In the genomic region with DNA sequence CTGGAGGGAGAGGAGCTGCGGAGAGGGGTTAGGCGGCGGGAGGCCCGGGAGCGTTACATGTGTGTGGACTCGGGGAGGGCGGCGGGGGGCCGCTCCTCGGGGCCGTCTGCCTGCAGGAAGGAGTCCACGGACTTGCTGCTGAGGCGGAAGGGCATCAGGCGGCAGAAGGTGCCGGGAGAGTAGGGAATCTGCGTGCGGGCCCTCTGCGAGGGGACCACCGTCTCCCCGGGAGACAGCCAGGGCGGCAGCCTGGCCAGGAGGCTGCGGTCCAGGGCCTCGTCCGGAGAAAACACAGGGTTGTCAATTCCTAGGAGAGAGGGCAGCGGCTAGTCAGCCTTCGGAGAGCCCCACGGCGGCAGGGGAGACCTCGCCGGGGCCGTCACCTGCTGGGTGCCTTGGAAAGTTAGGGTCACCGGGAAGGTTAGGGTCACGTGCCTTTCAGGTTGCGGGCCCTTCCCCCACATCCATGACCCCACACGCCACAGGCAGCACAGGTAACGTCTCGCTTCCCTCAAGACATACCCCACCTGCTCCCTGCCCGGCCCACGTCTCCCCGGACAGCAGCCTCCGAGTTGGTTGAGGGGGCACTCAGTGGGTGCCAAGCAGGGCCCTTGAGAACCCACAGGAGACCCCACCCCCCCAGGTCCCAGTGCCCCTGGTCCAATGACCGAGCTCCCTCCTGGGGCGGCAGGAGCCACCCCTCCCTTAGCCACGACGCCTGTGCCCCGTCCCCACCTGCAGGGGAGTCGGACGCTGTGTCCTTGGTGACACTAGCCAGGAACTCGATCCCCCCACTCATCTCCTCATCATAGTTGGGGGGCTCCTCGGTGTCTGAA, we compare ENCODE assay signal across 9 cellular contexts. TPM values are rescaled to one million over a fixed set of nuclear protein-coding genes. Genes with fewer than 3 reads are reported as not detected.
DNase-seq lines count a peak whose midpoint lies in the region; ATAC-seq lines count a peak whose summit lies in the region.
"Had no signal": no experiment of that assay in that cellular context is flagged by ENCODE, and none has a peak within 500 bp of the region (broad histone marks: within the 10 kb centered on the region; RNA-seq: fewer than 3 reads in every experiment).

No MANE protein-coding gene starts in this region.

- DNase-seq in activated naive CD4-positive, alpha-beta T cell treated with Interleukin-2 at 50 U/mL for 16 hours, result peak; percentile 12
- no peak for DNase-seq in activated naive CD4-positive, alpha-beta T cell treated with anti-CD3 and anti-CD28 coated beads, Interleukin-2, amount 50 U/mL, for 72 hours (ENCODE audit: low spot score in 2 of 2)
- DNase-seq in HUDEP-2 (lab: John Stamatoyannopoulos, UW; ENCODE audit: unreplicated experiment in 76 of 76) (no peak), A172 (ENCODE audit: low spot score) (no peak), Ammon's horn (ENCODE audit: low spot score) (no peak)
- DNase-seq: MM.1S had no signal

- no peaks in the 10 kb centered on the region for H3K4me1 ChIP-seq in iPS-20b (ENCODE audit: insufficient read depth, low read length)
- peaks cover 7% of the 10 kb centered on the region for H3K4me1 ChIP-seq in thymus (ENCODE audit: control insufficient read depth, insufficient read depth, low read length)

- H3K27me3 Mint-ChIP-seq in activated naive CD8-positive, alpha-beta T cell, result peaks cover 3% of the 10 kb centered on the region

- ATAC-seq in activated naive CD4-positive, alpha-beta T cell treated with anti-CD3 and anti-CD28 coated beads, Interleukin-2, amount 50 U/mL, for 72 hours, result no peak

- H3K36me3 Mint-ChIP-seq in activated naive CD4-positive, alpha-beta T cell treated with anti-CD3 and anti-CD28 coated beads, Interleukin-2, amount 50 U/mL, for 72 hours, result peaks cover 13 to 17% of the 10 kb centered on the region in 2 donors
- H3K36me3 Mint-ChIP-seq in activated naive CD8-positive, alpha-beta T cell, result peaks cover 7% of the 10 kb centered on the region

- H3K27ac Mint-ChIP-seq in activated naive CD4-positive, alpha-beta T cell treated with anti-CD3 and anti-CD28 coated beads, Interleukin-2, amount 50 U/mL, for 72 hours, result no peak overlapping the region
- no peak overlapping the region for H3K27ac Mint-ChIP-seq in activated naive CD8-positive, alpha-beta T cell

- no peaks in the 10 kb centered on the region for H3K36me3 ChIP-seq in iPS-20b (ENCODE audit: insufficient read depth, low read depth, low read length)
- peaks cover 9% of the 10 kb centered on the region for H3K36me3 ChIP-seq in thymus (ENCODE audit: control insufficient read depth, insufficient read depth)

- H3K9me3 ChIP-seq in iPS-20b (ENCODE audit: insufficient read depth, low read depth, low read length) (no peaks in the 10 kb centered on the region), thymus (ENCODE audit: control insufficient read depth) (no peaks in the 10 kb centered on the region)

- H3K4me1 Mint-ChIP-seq in activated naive CD8-positive, alpha-beta T cell (ENCODE audit: low read depth), result peaks cover 20% of the 10 kb centered on the region

- peak overlapping the region; percentile 77 for H3K4me3 Mint-ChIP-seq in activated naive CD8-positive, alpha-beta T cell

- peaks cover 46% of the 10 kb centered on the region for H3K27me3 ChIP-seq in iPS-20b (ENCODE audit: insufficient read depth, low read length)
- H3K27me3 ChIP-seq in thymus (ENCODE audit: control insufficient read depth, insufficient read depth), result peaks cover 24% of the 10 kb centered on the region

- no peak overlapping the region for H3K9ac ChIP-seq in iPS-20b (ENCODE audit: low read depth, low read length)

- 30% methylated on average over 50 of the region's 50 CpGs for WGBS in thymus

- H3K27ac ChIP-seq in iPS-20b (ENCODE audit: low read length) (no peak overlapping the region), thymus (ENCODE audit: low read depth) (no peak overlapping the region)

- no peaks in the 10 kb centered on the region for H3K9me3 Mint-ChIP-seq in activated naive CD4-positive, alpha-beta T cell treated with anti-CD3 and anti-CD28 coated beads, Interleukin-2, amount 50 U/mL, for 72 hours
- H3K9me3 Mint-ChIP-seq in activated naive CD8-positive, alpha-beta T cell (ENCODE audit: low read depth), result no peaks in the 10 kb centered on the region

- H3K4me3 ChIP-seq in iPS-20b (ENCODE audit: low read length) (peak overlapping the region; percentile 56; the same call in 1 of the 2 replicates), thymus (ENCODE audit: low read length) (peak overlapping the region; percentile 17)

RNA-seq across cellular contexts. Expression of a gene that starts 32.1 kb away (rescaled TPM):
- total RNA-seq in activated naive CD4-positive, alpha-beta T cell treated with anti-CD3 and anti-CD28 coated beads, Interleukin-2, amount 50 U/mL, for 72 hours, result 100 to 1,000 TPM in 1 of 2 donors, 10 to 100 TPM in 1; 83.8 to 101 TPM
- polyA plus RNA-seq in thymus, result 60.0 TPM
- total RNA-seq in A172 (2014; rRNA removed; shearing (Covaris generic)), result 33.3 and 34.7 TPM in 2 replicates

RNA-seq across cellular contexts. Expression of a gene that starts 49.2 kb away (rescaled TPM):
- 1 to 10 TPM; 1.6 to 2.0 TPM for total RNA-seq in activated naive CD4-positive, alpha-beta T cell treated with anti-CD3 and anti-CD28 coated beads, Interleukin-2, amount 50 U/mL, for 72 hours
- polyA plus RNA-seq in thymus, result 1.9 TPM
- 4.7 and 5.8 TPM in 2 replicates for total RNA-seq in A172 (2014; rRNA removed; shearing (Covaris generic))
